ENCODE assay signal across 21 cellular contexts in the genomic region with DNA sequence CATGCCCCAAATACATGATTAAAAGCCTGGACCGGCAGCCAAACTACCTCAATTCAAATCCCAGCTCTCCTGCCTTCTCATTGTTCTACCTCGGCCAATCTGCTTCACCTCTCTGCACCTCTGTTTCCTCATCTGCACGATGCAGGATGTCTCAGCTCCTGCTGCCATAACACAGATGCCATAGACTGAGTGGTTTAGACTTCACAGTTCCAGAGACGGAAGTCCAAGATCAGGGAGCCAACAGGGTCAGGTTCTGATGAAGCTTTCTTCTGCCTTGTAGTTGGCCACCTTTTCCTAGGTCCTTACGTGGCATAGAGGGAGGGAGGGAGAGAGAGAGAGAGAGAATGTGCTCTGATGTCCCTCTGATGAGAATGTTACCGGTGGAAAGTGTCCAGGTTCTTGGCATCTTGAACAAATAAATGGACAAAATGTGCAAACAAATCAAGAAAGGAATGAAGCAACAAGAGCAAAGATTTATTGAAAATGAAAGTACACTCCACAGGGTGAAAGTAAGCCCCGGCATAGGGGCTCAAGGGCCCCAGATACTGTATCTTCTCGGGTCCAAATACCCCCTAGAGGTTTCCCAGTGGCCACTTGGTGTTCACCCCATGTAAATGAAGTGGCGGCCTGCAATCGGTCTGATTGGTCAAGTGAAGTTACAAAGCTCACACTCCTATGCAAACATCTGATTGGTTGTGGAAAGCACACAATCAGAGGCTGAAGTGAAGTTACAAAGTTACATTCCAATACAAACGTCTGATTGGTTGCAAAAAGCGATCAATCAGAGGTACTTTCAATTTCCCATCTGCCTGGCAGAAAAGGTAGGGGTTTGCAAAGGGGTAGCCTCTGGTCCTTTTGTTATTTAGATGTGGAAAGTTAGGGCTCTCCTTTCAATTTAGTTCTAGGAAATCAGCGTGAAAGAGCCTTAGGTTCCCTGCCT.
"Had no signal": no experiment of that assay in that cellular context is flagged by ENCODE, and none has a peak within 500 bp of the region (broad histone marks: within the 10 kb centered on the region; RNA-seq: fewer than 3 reads in every experiment).

No MANE protein-coding gene starts in this region.

- H3K36me3 ChIP-seq: esophagus muscularis mucosa, gastroesophageal sphincter, heart left ventricle, tibial nerve, uterus had no signal

- ATAC-seq: activated CD4-positive, CD25-positive, alpha-beta regulatory T cell treated with anti-CD3 and anti-CD28 coated beads, Interleukin-2, amount 50 U/mL, for 24 hours; activated T-cell treated with anti-CD3 and anti-CD28 coated beads, Interleukin-2, amount 50 U/mL, for 72 hours; gastroesophageal sphincter; heart left ventricle; left colon had no signal

- DNase-seq: activated effector memory CD4-positive, alpha-beta T cell treated with anti-CD3 and anti-CD28 coated beads, Interleukin-2, amount 50 U/mL, for 16 hours; activated naive CD4-positive, alpha-beta T cell treated with anti-CD3 and anti-CD28 coated beads, Interleukin-2, amount 50 U/mL, for 16 hours; activated T-cell treated with anti-CD3 and anti-CD28 coated beads, Interleukin-2, amount 50 U/mL, for 72 hours; heart left ventricle; islet precursor cell; left colon; occipital lobe; stimulated activated CD4-positive, alpha-beta T cell treated with anti-CD3 and anti-CD28 coated beads, Interleukin-12 subunit alpha, Interleukin-12 subunit beta, amount 100 ng/mL, for 4 hours; stimulated activated CD4-positive, alpha-beta T cell treated with anti-CD3 and anti-CD28 coated beads, Interleukin-1b, Interleukin-23, amount 100 ng/mL, for 48 hours; stimulated activated naive CD4-positive, alpha-beta T cell treated with Interleukin-2 at 50 U/mL for 16 hours; substantia nigra; T1000; uterus had no signal

- H3K4me3 ChIP-seq: coronary artery, esophagus muscularis mucosa, gastroesophageal sphincter, heart left ventricle, lung, tibial nerve, uterus had no signal

- H3K4me3 Mint-ChIP-seq: activated T-cell treated with anti-CD3 and anti-CD28 coated beads, Interleukin-2, amount 50 U/mL, for 72 hours; nephron had no signal

- H3K4me1 ChIP-seq: uterus had no signal

- H3K27ac Mint-ChIP-seq: activated T-cell treated with anti-CD3 and anti-CD28 coated beads, Interleukin-2, amount 50 U/mL, for 72 hours; nephron; progenitor cell of endocrine pancreas had no signal

- H3K27ac ChIP-seq: coronary artery, esophagus muscularis mucosa, gastroesophageal sphincter, heart left ventricle, tibial nerve, uterus had no signal
